1 cellular context compared by ENCODE assay signal in the genomic region with DNA sequence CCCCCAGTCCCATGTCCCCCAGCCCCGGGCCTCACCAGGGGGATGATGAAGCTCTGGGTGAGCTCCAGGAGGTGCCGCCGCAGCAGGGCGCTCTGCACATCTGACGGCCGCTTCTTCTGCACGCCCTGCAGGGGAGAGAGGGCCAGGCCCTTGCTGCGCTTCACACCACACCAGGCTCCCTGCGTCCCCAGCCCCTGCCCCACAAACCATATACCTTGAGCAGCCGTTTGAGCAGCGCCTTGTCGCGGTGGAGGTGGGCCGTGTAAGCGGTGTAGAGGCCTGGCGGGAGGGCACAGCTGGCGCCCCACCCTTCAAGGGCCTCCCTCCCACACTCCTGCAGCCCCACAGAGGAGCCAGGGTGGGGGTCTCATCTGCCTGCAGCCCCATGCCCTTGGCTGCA.
TF ChIP-seq lines count a peak whose summit lies in the region.

No MANE protein-coding gene starts in this region.

TF ChIP-seq in HCT116, 20 proteins besides CTCF, POLR2A, EP300 and RAD21:
- TF ChIP-seq EZH2 (IDR thresholded peaks at IDR 0.05) (no peak), YY1 (IDR thresholded peaks at IDR 0.05; ENCODE audit: extremely low read depth, insufficient replicate concordance, low read depth, low read length) (no peak), ZFX (IDR thresholded peaks at IDR 0.05) (no peak), CEBPB (IDR thresholded peaks at IDR 0.05; ENCODE audit: low read depth) (no peak), POLR2AphosphoS5 (IDR thresholded peaks at IDR 0.05; ENCODE audit: low read depth, low read length) (no peak), ZNF274 (IDR thresholded peaks at IDR 0.05; ENCODE audit: low read depth, low read length) (no peak), TCF7L2 (IDR thresholded peaks at IDR 0.05; ENCODE audit: borderline replicate concordance, extremely low read depth, insufficient read depth, insufficient read length) (no peak), ELF1 (IDR thresholded peaks at IDR 0.05; ENCODE audit: borderline replicate concordance, low read depth) (no peak), ZBTB33 (IDR thresholded peaks at IDR 0.05; ENCODE audit: extremely low read depth, insufficient replicate concordance, low read length) (no peak), EGR1 (IDR thresholded peaks at IDR 0.05; ENCODE audit: low read depth) (no peak), CBX3 (IDR thresholded peaks at IDR 0.05; ENCODE audit: low read depth) (no peak), SIN3A (IDR thresholded peaks at IDR 0.05; ENCODE audit: low read depth) (no peak), FOSL1 (IDR thresholded peaks at IDR 0.05; ENCODE audit: low read depth) (no peak), EZH2phosphoT487 (IDR thresholded peaks at IDR 0.05; ENCODE audit: borderline replicate concordance) (no peak), SP1 (IDR thresholded peaks at IDR 0.05; ENCODE audit: low read depth) (no peak), JUND (IDR thresholded peaks at IDR 0.05) (no peak)
- TF ChIP-seq, protein P1, sequence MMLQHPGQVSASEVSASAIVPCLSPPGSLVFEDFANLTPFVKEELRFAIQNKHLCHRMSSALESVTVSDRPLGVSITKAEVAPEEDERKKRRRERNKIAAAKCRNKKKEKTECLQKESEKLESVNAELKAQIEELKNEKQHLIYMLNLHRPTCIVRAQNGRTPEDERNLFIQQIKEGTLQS (IDR thresholded peaks at IDR 0.05) = no peak
- TF ChIP-seq, protein P2, sequence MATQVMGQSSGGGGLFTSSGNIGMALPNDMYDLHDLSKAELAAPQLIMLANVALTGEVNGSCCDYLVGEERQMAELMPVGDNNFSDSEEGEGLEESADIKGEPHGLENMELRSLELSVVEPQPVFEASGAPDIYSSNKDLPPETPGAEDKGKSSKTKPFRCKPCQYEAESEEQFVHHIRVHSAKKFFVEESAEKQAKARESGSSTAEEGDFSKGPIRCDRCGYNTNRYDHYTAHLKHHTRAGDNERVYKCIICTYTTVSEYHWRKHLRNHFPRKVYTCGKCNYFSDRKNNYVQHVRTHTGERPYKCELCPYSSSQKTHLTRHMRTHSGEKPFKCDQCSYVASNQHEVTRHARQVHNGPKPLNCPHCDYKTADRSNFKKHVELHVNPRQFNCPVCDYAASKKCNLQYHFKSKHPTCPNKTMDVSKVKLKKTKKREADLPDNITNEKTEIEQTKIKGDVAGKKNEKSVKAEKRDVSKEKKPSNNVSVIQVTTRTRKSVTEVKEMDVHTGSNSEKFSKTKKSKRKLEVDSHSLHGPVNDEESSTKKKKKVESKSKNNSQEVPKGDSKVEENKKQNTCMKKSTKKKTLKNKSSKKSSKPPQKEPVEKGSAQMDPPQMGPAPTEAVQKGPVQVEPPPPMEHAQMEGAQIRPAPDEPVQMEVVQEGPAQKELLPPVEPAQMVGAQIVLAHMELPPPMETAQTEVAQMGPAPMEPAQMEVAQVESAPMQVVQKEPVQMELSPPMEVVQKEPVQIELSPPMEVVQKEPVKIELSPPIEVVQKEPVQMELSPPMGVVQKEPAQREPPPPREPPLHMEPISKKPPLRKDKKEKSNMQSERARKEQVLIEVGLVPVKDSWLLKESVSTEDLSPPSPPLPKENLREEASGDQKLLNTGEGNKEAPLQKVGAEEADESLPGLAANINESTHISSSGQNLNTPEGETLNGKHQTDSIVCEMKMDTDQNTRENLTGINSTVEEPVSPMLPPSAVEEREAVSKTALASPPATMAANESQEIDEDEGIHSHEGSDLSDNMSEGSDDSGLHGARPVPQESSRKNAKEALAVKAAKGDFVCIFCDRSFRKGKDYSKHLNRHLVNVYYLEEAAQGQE (IDR thresholded peaks at IDR 0.05; ENCODE audit: low read depth) = no peak
